In the genomic region with DNA sequence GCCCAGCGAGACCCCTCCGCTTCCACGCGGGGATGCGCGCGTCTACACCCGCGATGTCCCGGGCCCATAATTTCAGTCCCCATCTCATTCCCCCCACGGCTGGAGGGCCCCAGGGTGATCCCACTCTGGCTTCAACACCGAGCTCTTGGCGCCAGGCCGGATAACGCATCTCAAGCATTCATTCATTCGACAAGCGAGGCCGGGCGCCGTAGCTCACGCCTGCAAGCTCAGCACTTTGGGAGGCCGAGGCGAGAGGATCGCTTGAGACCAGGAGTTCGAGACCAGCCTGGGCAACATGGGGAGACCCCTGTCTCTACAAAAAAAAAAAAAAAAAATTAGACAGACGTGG, we compare ENCODE assay signal across 1 cellular context.
TF ChIP-seq lines count a peak whose summit lies in the region.

No MANE protein-coding gene starts in this region.

TF ChIP-seq in K562, 482 proteins besides CTCF, POLR2A, EP300 and RAD21 (continued from another document and continues in another):
- TF ChIP-seq ZNF592 (IDR thresholded peaks at IDR 0.05) (peak; percentile 4; the same call in 1 of the 2 replicates), RBM17 (IDR thresholded peaks at IDR 0.05; ENCODE audit: borderline replicate concordance, low read depth, low read length) (no peak), HNRNPH1 (optimal IDR thresholded peaks at IDR 0.05; ENCODE audit: low read depth, low read length) (no peak), E2F8 (IDR thresholded peaks at IDR 0.05; ENCODE audit: low read depth, partially characterized antibody) (no peak), ARID1B (IDR thresholded peaks at IDR 0.05) (no peak), CBFA2T2 (conservative IDR thresholded peaks at IDR 0.05) (no peak), KDM4B (IDR thresholded peaks at IDR 0.05; ENCODE audit: borderline replicate concordance in 2 of 2, low read depth in 1 of 2) (no peak), ZBTB49 (CRISPR knock-in tag; IDR thresholded peaks at IDR 0.05; ENCODE audit: borderline replicate concordance) (no peak), NFYB (IDR thresholded peaks at IDR 0.05; ENCODE audit: extremely low read depth, insufficient read length) (no peak), FOXK1 (CRISPR knock-in tag; IDR thresholded peaks at IDR 0.05; ENCODE audit: borderline replicate concordance) (no peak), SIRT6 (IDR thresholded peaks at IDR 0.05; ENCODE audit: low read depth, low read length) (no peak), CAMTA2 (CRISPR knock-in tag; conservative IDR thresholded peaks at IDR 0.05) (no peak), MECOM (CRISPR knock-in tag; IDR thresholded peaks at IDR 0.05) (no peak), SNRNP70 (optimal IDR thresholded peaks at IDR 0.05; ENCODE audit: low read depth, low read length) (no peak), NFE2L1 (tag; IDR thresholded peaks at IDR 0.05; ENCODE audit: borderline replicate concordance, low read depth) (no peak), HNRNPK (IDR thresholded peaks at IDR 0.05; ENCODE audit: low read depth, low read length, poor library complexity, severe bottlenecking) (no peak), ZNF24 (IDR thresholded peaks at IDR 0.05) (peak; percentile 85), PCBP2 (IDR thresholded peaks at IDR 0.05; ENCODE audit: low read depth, low read length, poor library complexity, severe bottlenecking) (no peak), RCOR1 (IDR thresholded peaks at IDR 0.05; ENCODE audit: borderline replicate concordance in 1 of 2, low read depth in 2 of 2, low read length in 2 of 2) (0 out of 4 replicates have a peak, but pooled peaks of 1 of the 2 experiments have one; percentile 1), FOSL1 (tag; conservative IDR thresholded peaks at IDR 0.05) (no peak), ZNF311 (CRISPR knock-in tag; IDR thresholded peaks at IDR 0.05) (0 out of 2 replicates have a peak, but pooled peaks have one; percentile 19), SOX6 (IDR thresholded peaks at IDR 0.05) (no peak), GTF2F1 (IDR thresholded peaks at IDR 0.05; ENCODE audit: low read depth, low read length) (no peak), MTF1 (CRISPR knock-in tag; IDR thresholded peaks at IDR 0.05; ENCODE audit: borderline replicate concordance) (no peak), CHD4 (IDR thresholded peaks at IDR 0.05; ENCODE audit: insufficient read depth, insufficient replicate concordance, low read depth, low read length, poor library complexity, severe bottlenecking) (no peak), ERF (CRISPR knock-in tag; IDR thresholded peaks at IDR 0.05) (no peak), PHF21A (IDR thresholded peaks at IDR 0.05; ENCODE audit: borderline replicate concordance, low read depth) (no peak), PML (IDR thresholded peaks at IDR 0.05; ENCODE audit: low read length) (no peak), DNMT1 (IDR thresholded peaks at IDR 0.05) (no peak), RBFOX2 (IDR thresholded peaks at IDR 0.05; ENCODE audit: low read depth, low read length) (peak; percentile 66), TCF15 (CRISPR knock-in tag; IDR thresholded peaks at IDR 0.05) (no peak), ZNF274 (IDR thresholded peaks at IDR 0.05; ENCODE audit: borderline replicate concordance, low read depth, low read length) (no peak), ETV6 (IDR thresholded peaks at IDR 0.05; ENCODE audit: borderline replicate concordance in 1 of 2, low read depth in 2 of 2, low read length in 1 of 2) (no peak), ETV6 (CRISPR knock-in tag; IDR thresholded peaks at IDR 0.05; ENCODE audit: borderline replicate concordance) (no peak), RFX1 (IDR thresholded peaks at IDR 0.05) (no peak), PTRF (tag; IDR thresholded peaks at IDR 0.05) (no peak), ZNF224 (CRISPR knock-in tag; IDR thresholded peaks at IDR 0.05) (no peak), ZNF165 (CRISPR knock-in tag; IDR thresholded peaks at IDR 0.05; ENCODE audit: borderline replicate concordance) (no peak), ZNF668 (CRISPR knock-in tag; IDR thresholded peaks at IDR 0.05) (no peak), HEY1 (CRISPR knock-in tag; IDR thresholded peaks at IDR 0.05; ENCODE audit: borderline replicate concordance) (no peak), HMGN3 (IDR thresholded peaks at IDR 0.05; ENCODE audit: borderline replicate concordance, extremely low read depth, insufficient read length, low read depth, low read length) (no peak), HNRNPLL (IDR thresholded peaks at IDR 0.05; ENCODE audit: low read depth, low read length, poor library complexity, severe bottlenecking) (no peak)
- TF ChIP-seq, protein P1, sequence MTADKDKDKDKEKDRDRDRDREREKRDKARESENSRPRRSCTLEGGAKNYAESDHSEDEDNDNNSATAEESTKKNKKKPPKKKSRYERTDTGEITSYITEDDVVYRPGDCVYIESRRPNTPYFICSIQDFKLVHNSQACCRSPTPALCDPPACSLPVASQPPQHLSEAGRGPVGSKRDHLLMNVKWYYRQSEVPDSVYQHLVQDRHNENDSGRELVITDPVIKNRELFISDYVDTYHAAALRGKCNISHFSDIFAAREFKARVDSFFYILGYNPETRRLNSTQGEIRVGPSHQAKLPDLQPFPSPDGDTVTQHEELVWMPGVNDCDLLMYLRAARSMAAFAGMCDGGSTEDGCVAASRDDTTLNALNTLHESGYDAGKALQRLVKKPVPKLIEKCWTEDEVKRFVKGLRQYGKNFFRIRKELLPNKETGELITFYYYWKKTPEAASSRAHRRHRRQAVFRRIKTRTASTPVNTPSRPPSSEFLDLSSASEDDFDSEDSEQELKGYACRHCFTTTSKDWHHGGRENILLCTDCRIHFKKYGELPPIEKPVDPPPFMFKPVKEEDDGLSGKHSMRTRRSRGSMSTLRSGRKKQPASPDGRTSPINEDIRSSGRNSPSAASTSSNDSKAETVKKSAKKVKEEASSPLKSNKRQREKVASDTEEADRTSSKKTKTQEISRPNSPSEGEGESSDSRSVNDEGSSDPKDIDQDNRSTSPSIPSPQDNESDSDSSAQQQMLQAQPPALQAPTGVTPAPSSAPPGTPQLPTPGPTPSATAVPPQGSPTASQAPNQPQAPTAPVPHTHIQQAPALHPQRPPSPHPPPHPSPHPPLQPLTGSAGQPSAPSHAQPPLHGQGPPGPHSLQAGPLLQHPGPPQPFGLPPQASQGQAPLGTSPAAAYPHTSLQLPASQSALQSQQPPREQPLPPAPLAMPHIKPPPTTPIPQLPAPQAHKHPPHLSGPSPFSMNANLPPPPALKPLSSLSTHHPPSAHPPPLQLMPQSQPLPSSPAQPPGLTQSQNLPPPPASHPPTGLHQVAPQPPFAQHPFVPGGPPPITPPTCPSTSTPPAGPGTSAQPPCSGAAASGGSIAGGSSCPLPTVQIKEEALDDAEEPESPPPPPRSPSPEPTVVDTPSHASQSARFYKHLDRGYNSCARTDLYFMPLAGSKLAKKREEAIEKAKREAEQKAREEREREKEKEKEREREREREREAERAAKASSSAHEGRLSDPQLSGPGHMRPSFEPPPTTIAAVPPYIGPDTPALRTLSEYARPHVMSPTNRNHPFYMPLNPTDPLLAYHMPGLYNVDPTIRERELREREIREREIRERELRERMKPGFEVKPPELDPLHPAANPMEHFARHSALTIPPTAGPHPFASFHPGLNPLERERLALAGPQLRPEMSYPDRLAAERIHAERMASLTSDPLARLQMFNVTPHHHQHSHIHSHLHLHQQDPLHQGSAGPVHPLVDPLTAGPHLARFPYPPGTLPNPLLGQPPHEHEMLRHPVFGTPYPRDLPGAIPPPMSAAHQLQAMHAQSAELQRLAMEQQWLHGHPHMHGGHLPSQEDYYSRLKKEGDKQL (CRISPR knock-in tag; IDR thresholded peaks at IDR 0.05; ENCODE audit: borderline replicate concordance) = no peak
- TF ChIP-seq, protein P2, sequence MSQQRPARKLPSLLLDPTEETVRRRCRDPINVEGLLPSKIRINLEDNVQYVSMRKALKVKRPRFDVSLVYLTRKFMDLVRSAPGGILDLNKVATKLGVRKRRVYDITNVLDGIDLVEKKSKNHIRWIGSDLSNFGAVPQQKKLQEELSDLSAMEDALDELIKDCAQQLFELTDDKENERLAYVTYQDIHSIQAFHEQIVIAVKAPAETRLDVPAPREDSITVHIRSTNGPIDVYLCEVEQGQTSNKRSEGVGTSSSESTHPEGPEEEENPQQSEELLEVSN (IDR thresholded peaks at IDR 0.05; ENCODE audit: borderline replicate concordance in 1 of 2, extremely low read depth in 1 of 2, insufficient read depth in 1 of 2, insufficient read length in 1 of 2, low read depth in 1 of 2, low read length in 1 of 2, poor library complexity in 1 of 2, severe bottlenecking in 1 of 2) = no peak
- TF ChIP-seq, protein P3, sequence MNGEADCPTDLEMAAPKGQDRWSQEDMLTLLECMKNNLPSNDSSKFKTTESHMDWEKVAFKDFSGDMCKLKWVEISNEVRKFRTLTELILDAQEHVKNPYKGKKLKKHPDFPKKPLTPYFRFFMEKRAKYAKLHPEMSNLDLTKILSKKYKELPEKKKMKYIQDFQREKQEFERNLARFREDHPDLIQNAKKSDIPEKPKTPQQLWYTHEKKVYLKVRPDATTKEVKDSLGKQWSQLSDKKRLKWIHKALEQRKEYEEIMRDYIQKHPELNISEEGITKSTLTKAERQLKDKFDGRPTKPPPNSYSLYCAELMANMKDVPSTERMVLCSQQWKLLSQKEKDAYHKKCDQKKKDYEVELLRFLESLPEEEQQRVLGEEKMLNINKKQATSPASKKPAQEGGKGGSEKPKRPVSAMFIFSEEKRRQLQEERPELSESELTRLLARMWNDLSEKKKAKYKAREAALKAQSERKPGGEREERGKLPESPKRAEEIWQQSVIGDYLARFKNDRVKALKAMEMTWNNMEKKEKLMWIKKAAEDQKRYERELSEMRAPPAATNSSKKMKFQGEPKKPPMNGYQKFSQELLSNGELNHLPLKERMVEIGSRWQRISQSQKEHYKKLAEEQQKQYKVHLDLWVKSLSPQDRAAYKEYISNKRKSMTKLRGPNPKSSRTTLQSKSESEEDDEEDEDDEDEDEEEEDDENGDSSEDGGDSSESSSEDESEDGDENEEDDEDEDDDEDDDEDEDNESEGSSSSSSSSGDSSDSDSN (IDR thresholded peaks at IDR 0.05; ENCODE audit: borderline replicate concordance in 1 of 2, low read depth in 2 of 2, low read length in 2 of 2) = no peak
- TF ChIP-seq, protein P4, sequence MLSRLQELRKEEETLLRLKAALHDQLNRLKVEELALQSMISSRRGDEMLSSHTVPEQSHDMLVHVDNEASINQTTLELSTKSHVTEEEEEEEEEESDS (CRISPR knock-in tag; IDR thresholded peaks at IDR 0.05) = no peak
